26 cellular contexts compared by ENCODE assay signal in genomic region chr9:111943200-111943599, GRCh38.
"Had no signal": no experiment of that assay in that cellular context is flagged by ENCODE, and none has a peak within 500 bp of the region (broad histone marks: within the 10 kb centered on the region; RNA-seq: fewer than 3 reads in every experiment).

No MANE protein-coding gene starts in this region.

- H3K4me1 Mint-ChIP-seq: endodermal cell had no signal

- H3K9me3 ChIP-seq: heart left ventricle, lower lobe of right lung, right lobe of liver, tibial nerve had no signal

- H3K36me3 Mint-ChIP-seq: activated CD4-positive, alpha-beta memory T cell treated with anti-CD3 and anti-CD28 coated beads for 36 hours had no signal

- ATAC-seq: activated naive CD4-positive, alpha-beta T cell treated with anti-CD3 and anti-CD28 coated beads, Interleukin-2, amount 50 U/mL, for 72 hours; activated T-helper 17 cell treated with anti-CD3 and anti-CD28 coated beads, Interleukin-2, amount 50 U/mL, for 72 hours; esophagus mucosa; heart left ventricle; lower lobe of right lung; natural killer cell treated with Interleukin-12 subunit alpha and Interleukin-12 subunit beta and Interleukin-15 and Interleukin-18, amount 100 ng/mL, for 72 hours; T-helper 17 cell had no signal

- H3K4me3 ChIP-seq: heart left ventricle, lower lobe of right lung, right lobe of liver, skin epidermis, tibial nerve had no signal

- H3K36me3 ChIP-seq: heart left ventricle, lower lobe of right lung, right lobe of liver, tibial nerve had no signal

- FAIRE-seq: bronchial epithelial cell had no signal

- H3K27ac ChIP-seq: heart left ventricle, lower lobe of right lung, right lobe of liver, skin epidermis, tibial nerve had no signal

- H3K27ac Mint-ChIP-seq: activated CD4-positive, alpha-beta memory T cell treated with anti-CD3 and anti-CD28 coated beads for 36 hours; activated CD4-positive, alpha-beta T cell treated with anti-CD3 and anti-CD28 coated beads, Interleukin-2, amount 10 ng/mL, durations not matched to agents 24 days and 14 days; activated naive CD4-positive, alpha-beta T cell treated with anti-CD3 and anti-CD28 coated beads, Interleukin-2, amount 50 U/mL, for 72 hours; activated T-cell treated with anti-CD3 and anti-CD28 coated beads, Interleukin-2, amount 50 U/mL, for 24 hours; activated T-helper 17 cell treated with anti-CD3 and anti-CD28 coated beads, Interleukin-2, amount 50 U/mL, for 72 hours; dendritic cell treated with granulocyte-macrophage colony-stimulating factor and Interleukin-4, amounts not matched to agents 40 ng/mL and 50 ng/mL, for 4 days; progenitor cell of endocrine pancreas; T-helper 17 cell had no signal

- H3K4me3 Mint-ChIP-seq: activated CD4-positive, alpha-beta memory T cell treated with anti-CD3 and anti-CD28 coated beads for 36 hours; activated CD4-positive, alpha-beta T cell treated with anti-CD3 and anti-CD28 coated beads, Interleukin-2, amount 10 ng/mL, durations not matched to agents 24 days and 14 days; activated T-cell treated with anti-CD3 and anti-CD28 coated beads, Interleukin-2, amount 50 U/mL, for 24 hours; activated T-helper 17 cell treated with anti-CD3 and anti-CD28 coated beads, Interleukin-2, amount 50 U/mL, for 72 hours; central memory CD8-positive, alpha-beta T cell; dendritic cell treated with granulocyte-macrophage colony-stimulating factor and Interleukin-4, amounts not matched to agents 40 ng/mL and 50 ng/mL, for 4 days; endodermal cell; natural killer cell treated with Interleukin-12 subunit alpha and Interleukin-12 subunit beta and Interleukin-15 and Interleukin-18, amount 100 ng/mL, for 72 hours; T-helper 17 cell had no signal

- H3K27me3 ChIP-seq: heart left ventricle, right lobe of liver, tibial nerve had no signal

- DNase-seq: activated CD4-positive, alpha-beta memory T cell treated with anti-CD3 and anti-CD28 coated beads for 36 hours; activated CD4-positive, alpha-beta T cell treated with anti-CD3 and anti-CD28 coated beads, Interleukin-2, amount 10 ng/mL, durations not matched to agents 24 days and 14 days; activated CD4-positive, CD25-positive, alpha-beta regulatory T cell treated with anti-CD3 and anti-CD28 coated beads, Interleukin-2, amount 50 U/mL, for 72 hours; activated CD8-positive, alpha-beta memory T cell treated with anti-CD3 and anti-CD28 coated beads, Interleukin-2, amount 50 U/mL, for 4 hours; activated gamma-delta T cell treated with Interleukin-2 at 50 U/mL for 16 hours; activated T-cell treated with anti-CD3 and anti-CD28 coated beads, Interleukin-2, amount 50 U/mL, for 24 hours; endodermal cell; heart left ventricle; hypothalamus; lower lobe of right lung; mesendoderm; right lobe of liver; stimulated activated CD4-positive, alpha-beta T cell treated with anti-CD3 and anti-CD28 coated beads, Interleukin-12 subunit alpha, Interleukin-12 subunit beta, amount 100 ng/mL, for 4 hours; stimulated activated CD4-positive, alpha-beta T cell treated with anti-CD3 and anti-CD28 coated beads, Interleukin-4, amount 100 ng/mL, for 1 hour; T-helper 17 cell; T1000 had no signal

- H3K27me3 Mint-ChIP-seq: activated CD4-positive, alpha-beta memory T cell treated with anti-CD3 and anti-CD28 coated beads for 36 hours; activated T-cell treated with anti-CD3 and anti-CD28 coated beads, Interleukin-2, amount 50 U/mL, for 24 hours; activated T-helper 17 cell treated with anti-CD3 and anti-CD28 coated beads, Interleukin-2, amount 50 U/mL, for 72 hours; central memory CD8-positive, alpha-beta T cell; progenitor cell of endocrine pancreas; T-helper 17 cell had no signal

- H3K9me3 Mint-ChIP-seq: activated CD4-positive, alpha-beta memory T cell treated with anti-CD3 and anti-CD28 coated beads for 36 hours; activated T-cell treated with anti-CD3 and anti-CD28 coated beads, Interleukin-2, amount 50 U/mL, for 24 hours; activated T-helper 17 cell treated with anti-CD3 and anti-CD28 coated beads, Interleukin-2, amount 50 U/mL, for 72 hours; dendritic cell treated with granulocyte-macrophage colony-stimulating factor and Interleukin-4, amounts not matched to agents 40 ng/mL and 50 ng/mL, for 4 days; endodermal cell; natural killer cell treated with Interleukin-12 subunit alpha and Interleukin-12 subunit beta and Interleukin-15 and Interleukin-18, amount 100 ng/mL, for 72 hours had no signal
